25 cellular contexts compared by ENCODE assay signal in genomic region chr1:57532299-57532698, GRCh38.
"Had no signal": no experiment of that assay in that cellular context is flagged by ENCODE, and none has a peak within 500 bp of the region (broad histone marks: within the 10 kb centered on the region; RNA-seq: fewer than 3 reads in every experiment).

No MANE protein-coding gene starts in this region.

- H3K27me3 Mint-ChIP-seq: IgD-negative memory B cell had no signal

- ATAC-seq: PC-3, Right ventricle myocardium inferior had no signal

- H3K27me3 ChIP-seq: MG63, Peyer's patch, SJSA1 had no signal

- H3K4me3 Mint-ChIP-seq: IgD-negative memory B cell had no signal

- H3K27ac Mint-ChIP-seq: IgD-negative memory B cell had no signal

- H3K4me3 ChIP-seq: MG63, Peyer's patch, SJSA1, SK-N-MC had no signal

- H3K27ac ChIP-seq: HL-60, Peyer's patch, SJSA1, SK-N-MC had no signal

- H3K4me1 Mint-ChIP-seq: IgD-negative memory B cell had no signal

- H3K36me3 ChIP-seq: MG63, Peyer's patch, SJSA1 had no signal

- DNase-seq: KBM-7, MG63, NCI-H1092, NCI-H1105 treated with DMSO at 0.1 percent for 48 hours, NCI-H1417 treated with DMSO at 0.1 percent for 48 hours, NCI-H146, NCI-H187, NCI-H2029, NCI-H2081 treated with DMSO at 0.1 percent for 48 hours, NCI-H2171, NCI-H226, NCI-H446, NCI-H510A, NCI-H524 treated with DMSO at 0.1 percent for 48 hours, NCI-H69, NCI-H774, PC-3, Peyer's patch, SIG-M5 had no signal

- H3K4me1 ChIP-seq: Peyer's patch, SJSA1 had no signal

- FAIRE-seq: HTR-8/SVneo had no signal
